22 cellular contexts compared by ENCODE assay signal in the genomic region with DNA sequence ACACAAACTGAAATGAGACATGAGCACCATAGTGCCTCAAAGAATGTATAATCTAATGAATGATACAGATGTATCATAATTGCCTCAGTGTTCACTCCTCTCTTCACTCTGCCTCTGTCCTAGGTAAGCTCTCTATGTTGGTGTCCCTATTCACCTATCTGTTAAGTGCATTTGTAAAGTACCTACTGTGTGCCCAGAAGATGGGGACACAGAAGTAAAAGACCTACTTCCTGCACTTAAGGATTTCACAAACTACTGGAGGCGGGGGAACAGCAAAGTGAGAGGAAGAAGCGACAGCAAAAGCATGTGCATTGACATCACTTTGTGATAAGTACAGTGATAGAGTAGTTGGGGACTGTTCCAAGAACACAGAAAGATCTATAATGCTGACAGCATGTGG. TPM values are rescaled to one million over a fixed set of nuclear protein-coding genes. Genes with fewer than 3 reads are reported as not detected.
A peak's percentile ranks its signal among the peaks of the same experiment; 100 is the strongest.
DNase-seq lines count a peak whose midpoint lies in the region; ATAC-seq and TF ChIP-seq lines count a peak whose summit lies in the region.
"Had no signal": no experiment of that assay in that cellular context is flagged by ENCODE, and none has a peak within 500 bp of the region (broad histone marks: within the 10 kb centered on the region; RNA-seq: fewer than 3 reads in every experiment).

No MANE protein-coding gene starts in this region.

- H3K9me3 ChIP-seq in parathyroid adenoma (ENCODE audit: control insufficient read depth, low read length): no peaks in the 10 kb centered on the region
- H3K9me3 ChIP-seq: BE2C, SJCRH30 had no signal

- H3K36me3 ChIP-seq in parathyroid adenoma (ENCODE audit: control insufficient read depth, insufficient read depth, low read length): no peaks in the 10 kb centered on the region
- H3K36me3 ChIP-seq: BE2C, SJCRH30 had no signal

- peaks cover 4% of the 10 kb centered on the region for H3K27me3 Mint-ChIP-seq in activated T-helper 17 cell treated with anti-CD3 and anti-CD28 coated beads, Interleukin-2, amount 50 U/mL, for 72 hours

- H3K9ac ChIP-seq in parathyroid adenoma: no peak overlapping the region

- peak; percentile 25 for DNase-seq in LNCaP clone FGC (ENCODE audit: low read depth)
- DNase-seq: ACHN, BE2C, Karpas-422, MV-4-11, NCI-H1436 treated with DMSO at 0.1 percent for 48 hours, NCI-H2029, NCI-H526, PC-9 had no signal

- no peaks in the 10 kb centered on the region for H3K4me1 Mint-ChIP-seq in activated T-helper 17 cell treated with anti-CD3 and anti-CD28 coated beads, Interleukin-2, amount 50 U/mL, for 72 hours

- no peak for TF ChIP-seq CTCF in LNCaP clone FGC (IDR thresholded peaks at IDR 0.05; ENCODE audit: control insufficient read depth, extremely low read depth, insufficient read depth)
- TF ChIP-seq CTCF in parathyroid adenoma (IDR thresholded peaks at IDR 0.05): no peak

- no peak overlapping the region for H3K27ac ChIP-seq in parathyroid adenoma
- H3K27ac ChIP-seq: PC-9, SJCRH30 had no signal

- no peak overlapping the region for H2AFZ ChIP-seq in parathyroid adenoma
- H2AFZ ChIP-seq: PC-9 had no signal

- no peaks in the 10 kb centered on the region for H3K36me3 Mint-ChIP-seq in activated T-helper 17 cell treated with anti-CD3 and anti-CD28 coated beads, Interleukin-2, amount 50 U/mL, for 72 hours (ENCODE audit: low read depth)

- ATAC-seq in activated T-helper 17 cell treated with anti-CD3 and anti-CD28 coated beads, Interleukin-2, amount 50 U/mL, for 72 hours (replicated peaks): no peak
- ATAC-seq in HG02884 (IDR thresholded peaks at IDR 0.05; ENCODE audit: unreplicated experiment) (no peak), HG03097 (IDR thresholded peaks at IDR 0.05; ENCODE audit: low FRiP score, unreplicated experiment) (no peak), GM19035 (IDR thresholded peaks at IDR 0.05; ENCODE audit: unreplicated experiment) (no peak), GM18867 (IDR thresholded peaks at IDR 0.05; ENCODE audit: unreplicated experiment) (no peak)
- ATAC-seq: HCT116, Right ventricle myocardium inferior, SK-N-SH treated with all-trans-retinoic acid at 6 μM for 48 hours had no signal

- H3K4me1 ChIP-seq in parathyroid adenoma: no peaks in the 10 kb centered on the region
- H3K4me1 ChIP-seq: SJCRH30 had no signal

- peak overlapping the region; percentile 45 for H3K4me2 ChIP-seq in parathyroid adenoma (ENCODE audit: low read length)
- H3K4me2 ChIP-seq: PC-9 had no signal

- H3K4me3 Mint-ChIP-seq in activated T-helper 17 cell treated with anti-CD3 and anti-CD28 coated beads, Interleukin-2, amount 50 U/mL, for 72 hours: no peak overlapping the region

- peak overlapping the region; percentile 47 for H3K27ac Mint-ChIP-seq in activated T-helper 17 cell treated with anti-CD3 and anti-CD28 coated beads, Interleukin-2, amount 50 U/mL, for 72 hours

- H3K9me3 Mint-ChIP-seq in activated T-helper 17 cell treated with anti-CD3 and anti-CD28 coated beads, Interleukin-2, amount 50 U/mL, for 72 hours: no peaks in the 10 kb centered on the region

- H3K27me3 ChIP-seq in parathyroid adenoma (ENCODE audit: control insufficient read depth, insufficient read depth, low read length): no peaks in the 10 kb centered on the region
- H3K27me3 ChIP-seq: BE2C, SJCRH30 had no signal

- H3K79me2 ChIP-seq in parathyroid adenoma: no peaks in the 10 kb centered on the region

- no peak overlapping the region for H3K4me3 ChIP-seq in LNCaP clone FGC (ENCODE audit: low read depth, low read length)
- H3K4me3 ChIP-seq in parathyroid adenoma (ENCODE audit: low read depth, low read length): no peak overlapping the region
- H3K4me3 ChIP-seq: PC-9, SJCRH30 had no signal

RNA-seq across cellular contexts. Expression of a gene that starts 18.1 kb away (rescaled TPM):
- total RNA-seq in activated T-helper 17 cell treated with anti-CD3 and anti-CD28 coated beads, Interleukin-2, amount 50 U/mL, for 72 hours: not detected
- total RNA-seq: HT-29, MCF 10A, Right ventricle myocardium inferior, RPMI7951 had no signal
